In the genomic region with DNA sequence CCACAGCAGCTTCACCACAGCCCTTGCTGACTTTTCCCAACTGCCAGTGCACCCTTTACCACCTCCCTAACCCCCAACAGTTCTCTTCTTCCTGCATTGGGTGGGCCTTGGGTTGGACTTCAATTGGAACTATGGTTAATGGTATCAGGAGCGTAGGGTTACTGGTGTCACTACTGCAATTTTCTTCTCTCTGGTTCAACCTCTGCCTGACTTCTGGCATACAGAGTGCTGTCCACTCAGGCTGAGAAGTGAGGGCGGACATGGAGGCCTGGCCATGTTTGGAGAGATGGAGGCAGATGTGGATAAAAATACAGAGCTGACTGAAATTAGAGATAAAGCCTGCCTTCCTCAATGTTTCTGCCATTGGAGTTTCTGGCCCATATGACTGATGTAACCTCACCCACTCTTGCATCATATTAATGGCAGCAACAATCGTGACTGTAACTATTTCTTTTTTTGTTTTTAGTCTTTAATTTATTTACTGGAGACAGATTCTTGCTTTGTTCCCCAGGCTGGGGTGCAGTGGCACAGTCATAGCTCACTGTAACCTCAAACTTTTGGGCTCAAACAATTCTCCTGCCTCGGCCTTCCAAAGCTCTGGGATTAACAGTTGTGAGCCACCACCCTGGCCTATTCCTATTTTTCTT, we compare ENCODE assay signal across 1 cellular context.
TF ChIP-seq lines count a peak whose summit lies in the region.

No MANE protein-coding gene starts in this region.

TF ChIP-seq in HepG2, 621 proteins besides CTCF, POLR2A, EP300 and RAD21:
- TF ChIP-seq CEBPB (IDR thresholded peaks at IDR 0.05; ENCODE audit: borderline replicate concordance, low read depth, low read length) (peak; percentile 30; the same call in 1 of the 2 replicates), ELF1 (CRISPR knock-in tag; IDR thresholded peaks at IDR 0.05) (no peak), ZNF510 (CRISPR knock-in tag; IDR thresholded peaks at IDR 0.05; ENCODE audit: low read depth) (no peak), SCMH1 (CRISPR knock-in tag; IDR thresholded peaks at IDR 0.05; ENCODE audit: borderline replicate concordance) (no peak), ZSCAN29 (CRISPR knock-in tag; conservative IDR thresholded peaks at IDR 0.05) (no peak), ZNF33A (CRISPR knock-in tag; IDR thresholded peaks at IDR 0.05; ENCODE audit: borderline replicate concordance) (no peak), SIN3A (IDR thresholded peaks at IDR 0.05; ENCODE audit: borderline replicate concordance, low read depth, low read length) (no peak), NR1H2 (CRISPR knock-in tag; IDR thresholded peaks at IDR 0.05; ENCODE audit: borderline replicate concordance, low read depth) (no peak), ZNF790 (CRISPR knock-in tag; IDR thresholded peaks at IDR 0.05; ENCODE audit: borderline replicate concordance) (no peak), ZNF431 (CRISPR knock-in tag; IDR thresholded peaks at IDR 0.05; ENCODE audit: borderline replicate concordance, low read depth) (no peak), GTF2F1 (IDR thresholded peaks at IDR 0.05; ENCODE audit: low read length) (no peak)
- TF ChIP-seq, protein P1, sequence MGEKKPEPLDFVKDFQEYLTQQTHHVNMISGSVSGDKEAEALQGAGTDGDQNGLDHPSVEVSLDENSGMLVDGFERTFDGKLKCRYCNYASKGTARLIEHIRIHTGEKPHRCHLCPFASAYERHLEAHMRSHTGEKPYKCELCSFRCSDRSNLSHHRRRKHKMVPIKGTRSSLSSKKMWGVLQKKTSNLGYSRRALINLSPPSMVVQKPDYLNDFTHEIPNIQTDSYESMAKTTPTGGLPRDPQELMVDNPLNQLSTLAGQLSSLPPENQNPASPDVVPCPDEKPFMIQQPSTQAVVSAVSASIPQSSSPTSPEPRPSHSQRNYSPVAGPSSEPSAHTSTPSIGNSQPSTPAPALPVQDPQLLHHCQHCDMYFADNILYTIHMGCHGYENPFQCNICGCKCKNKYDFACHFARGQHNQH (CRISPR knock-in tag; IDR thresholded peaks at IDR 0.05), result no peak
- TF ChIP-seq, protein P2, sequence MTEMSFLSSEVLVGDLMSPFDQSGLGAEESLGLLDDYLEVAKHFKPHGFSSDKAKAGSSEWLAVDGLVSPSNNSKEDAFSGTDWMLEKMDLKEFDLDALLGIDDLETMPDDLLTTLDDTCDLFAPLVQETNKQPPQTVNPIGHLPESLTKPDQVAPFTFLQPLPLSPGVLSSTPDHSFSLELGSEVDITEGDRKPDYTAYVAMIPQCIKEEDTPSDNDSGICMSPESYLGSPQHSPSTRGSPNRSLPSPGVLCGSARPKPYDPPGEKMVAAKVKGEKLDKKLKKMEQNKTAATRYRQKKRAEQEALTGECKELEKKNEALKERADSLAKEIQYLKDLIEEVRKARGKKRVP (CRISPR knock-in tag; IDR thresholded peaks at IDR 0.05), result peak in 1 of 2 experiments; percentile 89; a peak in 2 of 4 replicates
- TF ChIP-seq, protein P3, sequence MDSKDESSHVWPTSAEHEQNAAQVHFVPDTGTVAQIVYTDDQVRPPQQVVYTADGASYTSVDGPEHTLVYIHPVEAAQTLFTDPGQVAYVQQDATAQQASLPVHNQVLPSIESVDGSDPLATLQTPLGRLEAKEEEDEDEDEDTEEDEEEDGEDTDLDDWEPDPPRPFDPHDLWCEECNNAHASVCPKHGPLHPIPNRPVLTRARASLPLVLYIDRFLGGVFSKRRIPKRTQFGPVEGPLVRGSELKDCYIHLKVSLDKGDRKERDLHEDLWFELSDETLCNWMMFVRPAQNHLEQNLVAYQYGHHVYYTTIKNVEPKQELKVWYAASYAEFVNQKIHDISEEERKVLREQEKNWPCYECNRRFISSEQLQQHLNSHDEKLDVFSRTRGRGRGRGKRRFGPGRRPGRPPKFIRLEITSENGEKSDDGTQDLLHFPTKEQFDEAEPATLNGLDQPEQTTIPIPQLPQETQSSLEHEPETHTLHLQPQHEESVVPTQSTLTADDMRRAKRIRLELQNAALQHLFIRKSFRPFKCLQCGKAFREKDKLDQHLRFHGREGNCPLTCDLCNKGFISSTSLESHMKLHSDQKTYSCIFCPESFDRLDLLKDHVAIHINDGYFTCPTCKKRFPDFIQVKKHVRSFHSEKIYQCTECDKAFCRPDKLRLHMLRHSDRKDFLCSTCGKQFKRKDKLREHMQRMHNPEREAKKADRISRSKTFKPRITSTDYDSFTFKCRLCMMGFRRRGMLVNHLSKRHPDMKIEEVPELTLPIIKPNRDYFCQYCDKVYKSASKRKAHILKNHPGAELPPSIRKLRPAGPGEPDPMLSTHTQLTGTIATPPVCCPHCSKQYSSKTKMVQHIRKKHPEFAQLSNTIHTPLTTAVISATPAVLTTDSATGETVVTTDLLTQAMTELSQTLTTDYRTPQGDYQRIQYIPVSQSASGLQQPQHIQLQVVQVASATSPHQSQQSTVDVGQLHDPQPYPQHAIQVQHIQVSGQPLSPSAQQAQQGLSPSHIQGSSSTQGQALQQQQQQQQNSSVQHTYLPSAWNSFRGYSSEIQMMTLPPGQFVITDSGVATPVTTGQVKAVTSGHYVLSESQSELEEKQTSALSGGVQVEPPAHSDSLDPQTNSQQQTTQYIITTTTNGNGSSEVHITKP (CRISPR knock-in tag; IDR thresholded peaks at IDR 0.05; ENCODE audit: low read depth), result no peak
